22 cellular contexts compared by ENCODE assay signal in the genomic region with DNA sequence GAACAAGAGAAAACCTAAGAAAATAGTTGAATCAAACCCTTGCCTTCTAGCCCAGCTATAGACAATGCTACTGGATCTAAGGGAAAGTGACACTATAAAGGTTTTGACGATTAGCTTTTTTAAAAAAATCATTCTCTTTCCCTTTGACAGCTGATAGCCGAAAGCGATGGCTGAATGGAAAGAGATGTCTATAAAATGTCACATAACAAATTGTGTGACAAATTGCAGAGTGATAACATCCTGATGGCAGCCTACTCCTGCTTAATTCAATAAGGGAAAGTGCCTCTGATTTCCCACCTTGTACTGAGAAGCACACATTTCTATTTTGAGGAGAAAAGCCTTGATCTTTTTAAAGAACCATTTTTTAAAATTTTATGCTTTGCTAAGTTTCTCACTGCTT.
DNase-seq lines count a peak whose midpoint lies in the region; ATAC-seq and TF ChIP-seq lines count a peak whose summit lies in the region.
"Had no signal": no experiment of that assay in that cellular context is flagged by ENCODE, and none has a peak within 500 bp of the region (broad histone marks: within the 10 kb centered on the region; RNA-seq: fewer than 3 reads in every experiment).

No MANE protein-coding gene starts in this region.

- WGBS in ovary, 3 donors, result 89 to 94% (median 91%) methylated on average over 3 of the region's 3 CpGs

- H3K27ac Mint-ChIP-seq in progenitor cell of endocrine pancreas, result peak overlapping the region; percentile 26
- H3K27ac Mint-ChIP-seq: CD14-positive monocyte; CD4-positive, alpha-beta T cell; CD8-positive, alpha-beta memory T cell; HFFc6 had no signal

- DNase-seq in left ventricle myocardium inferior (no peak), cardiac septum (ENCODE audit: low spot score) (no peak), SK-N-DZ (ENCODE audit: low spot score) (peak; percentile 55), progenitor cell of endocrine pancreas (ENCODE audit: low spot score, unreplicated experiment) (no peak), mucosa of descending colon (no peak), ovary (no peak), T-helper 9 cell (no peak)
- DNase-seq: 8988T; ACHN; AML-193; BE2C; CD4-positive, alpha-beta T cell; CD8-positive, alpha-beta memory T cell; DMS 273 treated with DMSO at 0.1 percent for 48 hours; DMS79; EL; GOT3; HFFc6 had no signal

- no peaks in the 10 kb centered on the region for H3K9me3 Mint-ChIP-seq in progenitor cell of endocrine pancreas (ENCODE audit: low read depth)
- H3K9me3 Mint-ChIP-seq: CD4-positive, alpha-beta T cell; CD8-positive, alpha-beta memory T cell; HFFc6 had no signal

- H3K27me3 ChIP-seq in left ventricle myocardium inferior (ENCODE audit: low read depth) (no peaks in the 10 kb centered on the region), ovary (no peaks in the 10 kb centered on the region)
- H3K27me3 ChIP-seq: BE2C; BLaER1 treated with 17β-estradiol and CSF1 and Interleukin-3, amounts not matched to agents 10 nM and 100 nM had no signal

- H3K4me3 ChIP-seq in left ventricle myocardium inferior, result no peak overlapping the region
- no peak overlapping the region for H3K4me3 ChIP-seq in mucosa of descending colon
- H3K4me3 ChIP-seq in ovary, result no peak overlapping the region
- H3K4me3 ChIP-seq: A549; BLaER1 treated with 17β-estradiol and CSF1 and Interleukin-3, amounts not matched to agents 10 nM and 100 nM; HAP-1 had no signal

- no peak for TF ChIP-seq EP300 in ovary (IDR thresholded peaks at IDR 0.05)

- no peaks in the 10 kb centered on the region for H3K27me3 Mint-ChIP-seq in progenitor cell of endocrine pancreas

- TF ChIP-seq POLR2A in ovary (IDR thresholded peaks at IDR 0.05), result no peak

- H3K4me1 Mint-ChIP-seq in progenitor cell of endocrine pancreas (ENCODE audit: low read depth), result peaks cover 4% of the 10 kb centered on the region
- H3K4me1 Mint-ChIP-seq: CD14-positive monocyte; CD8-positive, alpha-beta memory T cell had no signal

- TF ChIP-seq CTCF in left ventricle myocardium inferior (IDR thresholded peaks at IDR 0.05; ENCODE audit: borderline replicate concordance) (no peak), progenitor cell of endocrine pancreas (IDR thresholded peaks at IDR 0.05; ENCODE audit: unreplicated experiment) (no peak), mucosa of descending colon (IDR thresholded peaks at IDR 0.05) (no peak), ovary (IDR thresholded peaks at IDR 0.05) (no peak)

- no peak for ATAC-seq in mucosa of descending colon
- ATAC-seq: A549 had no signal

- intact Hi-C loops in left ventricle myocardium inferior (cut with micrococcal nuclease), result no loop called here
- intact Hi-C loops in cardiac septum (cut with DNase I), result no loop called here
- intact Hi-C loops in mucosa of descending colon (cut with DNase I, micrococcal nuclease), result no loop called here
- intact Hi-C loops in ovary (cut with DNase I), result no loop called here

- H3K4me3 Mint-ChIP-seq in progenitor cell of endocrine pancreas (ENCODE audit: low read depth), result no peak overlapping the region
- H3K4me3 Mint-ChIP-seq: CD14-positive monocyte; CD4-positive, alpha-beta T cell; CD8-positive, alpha-beta memory T cell; HFFc6 had no signal

- H3K36me3 Mint-ChIP-seq in progenitor cell of endocrine pancreas (ENCODE audit: insufficient read depth), result peaks cover 4% of the 10 kb centered on the region
- H3K36me3 Mint-ChIP-seq: CD14-positive monocyte; CD8-positive, alpha-beta memory T cell had no signal

- H3K27ac ChIP-seq in left ventricle myocardium inferior (replicated peaks) (peak overlapping the region; percentile 16), ovary (no peak overlapping the region)
- H3K27ac ChIP-seq: A549; BLaER1 treated with 17β-estradiol and CSF1 and Interleukin-3, amounts not matched to agents 10 nM and 100 nM had no signal

- no peaks in the 10 kb centered on the region for H3K9me3 ChIP-seq in left ventricle myocardium inferior (replicated peaks)
- no peaks in the 10 kb centered on the region for H3K9me3 ChIP-seq in mucosa of descending colon
- H3K9me3 ChIP-seq in ovary, result no peaks in the 10 kb centered on the region
- H3K9me3 ChIP-seq: A549; BE2C; BLaER1 treated with 17β-estradiol and CSF1 and Interleukin-3, amounts not matched to agents 10 nM and 100 nM; HAP-1 had no signal

- H3K36me3 ChIP-seq in left ventricle myocardium inferior (no peaks in the 10 kb centered on the region), mucosa of descending colon (ENCODE audit: low read depth) (no peaks in the 10 kb centered on the region), ovary (no peaks in the 10 kb centered on the region)
- H3K36me3 ChIP-seq: BE2C; BLaER1 treated with 17β-estradiol and CSF1 and Interleukin-3, amounts not matched to agents 10 nM and 100 nM; HAP-1 had no signal

- H3K4me1 ChIP-seq in left ventricle myocardium inferior (peaks cover 94% of the 10 kb centered on the region), mucosa of descending colon (ENCODE audit: low read depth) (no peaks in the 10 kb centered on the region), ovary (ENCODE audit: insufficient read depth) (no peaks in the 10 kb centered on the region)
- H3K4me1 ChIP-seq: A549; BLaER1 treated with 17β-estradiol and CSF1 and Interleukin-3, amounts not matched to agents 10 nM and 100 nM had no signal
